26 cellular contexts compared by ENCODE assay signal in the genomic region with DNA sequence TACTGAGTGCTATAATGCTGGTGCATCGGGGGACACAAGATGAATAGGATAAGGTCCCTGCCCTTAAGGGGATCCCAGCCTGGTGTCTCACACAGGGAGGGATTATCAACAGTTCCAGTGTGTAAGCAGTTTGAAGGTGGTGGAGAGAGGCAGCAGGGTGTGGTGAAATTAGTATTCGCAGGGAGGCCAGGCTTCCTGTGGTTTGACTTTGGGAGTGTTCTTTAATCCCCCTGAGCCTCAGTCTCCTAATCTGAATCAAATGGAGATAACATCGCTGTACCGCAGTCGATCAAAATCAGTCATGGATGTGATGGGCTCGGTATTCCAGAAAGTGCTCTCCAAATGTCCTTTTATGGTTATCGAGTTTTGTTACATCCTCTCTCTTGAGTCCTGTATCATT.
DNase-seq lines count a peak whose midpoint lies in the region; ATAC-seq, FAIRE-seq and TF ChIP-seq lines count a peak whose summit lies in the region.
"Had no signal": no experiment of that assay in that cellular context is flagged by ENCODE, and none has a peak within 500 bp of the region (broad histone marks: within the 10 kb centered on the region; RNA-seq: fewer than 3 reads in every experiment).

No MANE protein-coding gene starts in this region.

- no peak for FAIRE-seq in urothelium cell line (lab: Jason Lieb, UNC)

- no peaks in the 10 kb centered on the region for H3K27me3 Mint-ChIP-seq in T-helper 17 cell

- DNase-seq in Jurkat, Clone E6-1 (ENCODE audit: low read depth, low spot score) = peak; percentile 45
- DNase-seq in T-helper 17 cell (no peak), fibroblast of villous mesenchyme (ENCODE audit: low read depth) (peak; percentile 28), gastrocnemius medialis (no peak), urothelium cell line (ENCODE audit: low spot score) (no peak)
- DNase-seq: activated naive CD4-positive, alpha-beta T cell treated with anti-CD3 and anti-CD28 coated beads, Interleukin-2, amount 10 ng/mL, durations not matched to agents 7 days and 5 days; activated T-cell treated with anti-CD3 and anti-CD28 coated beads, Interleukin-2, amount 50 U/mL, for 48 hours; amniotic stem cell; kidney glomerular epithelial cell; lower lobe of right lung; mucosa of descending colon; NCI-H1105; NCI-H1930; right cardiac atrium; SJCRH30; stimulated activated CD4-positive, alpha-beta T cell treated with anti-CD3 and anti-CD28 coated beads, Interleukin-4, amount 100 ng/mL, for 24 hours; T-cell; uterus had no signal

- peaks cover 20 to 44% (median 31%) of the 10 kb centered on the region in 10 experiments for H3K4me1 ChIP-seq in BLaER1 treated with 17β-estradiol and CSF1 and Interleukin-3, amounts not matched to agents 10 nM and 100 nM
- no peaks in the 10 kb centered on the region for H3K4me1 ChIP-seq in gastrocnemius medialis
- H3K4me1 ChIP-seq: breast epithelium, SJCRH30, uterus had no signal

- no peak for TF ChIP-seq CTCF in fibroblast of villous mesenchyme (IDR thresholded peaks at IDR 0.05; ENCODE audit: insufficient read depth, low read depth, low read length)
- no peak for TF ChIP-seq CTCF in gastrocnemius medialis (IDR thresholded peaks at IDR 0.05 in 4 of 5, conservative IDR thresholded peaks at IDR 0.05 in 1 of 5)

- H3K36me3 ChIP-seq in BLaER1 treated with 17β-estradiol and CSF1 and Interleukin-3, amounts not matched to agents 10 nM and 100 nM = no peaks in the 10 kb centered on the region
- H3K36me3 ChIP-seq in gastrocnemius medialis = no peaks in the 10 kb centered on the region
- H3K36me3 ChIP-seq: breast epithelium, lower lobe of right lung, uterus had no signal

- peaks cover 0 to 11% (median 0%) of the 10 kb centered on the region in 11 experiments; a peak in 3 of 22 replicates for H4K20me1 ChIP-seq in BLaER1 treated with 17β-estradiol and CSF1 and Interleukin-3, amounts not matched to agents 10 nM and 100 nM

- TF ChIP-seq POLR2A in gastrocnemius medialis (IDR thresholded peaks at IDR 0.05) = no peak

- peak overlapping the region; percentile 9 for H3K4me3 Mint-ChIP-seq in T-helper 17 cell
- H3K4me3 Mint-ChIP-seq: activated naive CD4-positive, alpha-beta T cell treated with anti-CD3 and anti-CD28 coated beads, Interleukin-2, amount 10 ng/mL, durations not matched to agents 7 days and 5 days; CD14-positive monocyte; stimulated activated memory B cell treated with anti-CD40 and anti-IgM and Interleukin-4, amounts not matched to agents 10 μg/mL and 1 μg/mL and 100 μg/mL, for 72 hours had no signal

- peaks cover 28% of the 10 kb centered on the region for H3K4me1 Mint-ChIP-seq in T-helper 17 cell

- peaks cover 0 to 17% (median 15%) of the 10 kb centered on the region in 11 experiments; a peak in 17 of 22 replicates for H3K9me3 ChIP-seq in BLaER1 treated with 17β-estradiol and CSF1 and Interleukin-3, amounts not matched to agents 10 nM and 100 nM (replicated peaks in 1 of 11)
- H3K9me3 ChIP-seq in T-helper 17 cell (ENCODE audit: control insufficient read depth, low read length, poor library complexity, severe bottlenecking) = no peaks in the 10 kb centered on the region
- H3K9me3 ChIP-seq in gastrocnemius medialis = no peaks in the 10 kb centered on the region
- H3K9me3 ChIP-seq: breast epithelium, lower lobe of right lung, mucosa of descending colon, SJCRH30, uterus had no signal

- peak overlapping the region; percentile 49 for H3K27ac Mint-ChIP-seq in T-helper 17 cell
- H3K27ac Mint-ChIP-seq: activated naive CD4-positive, alpha-beta T cell treated with anti-CD3 and anti-CD28 coated beads, Interleukin-2, amount 10 ng/mL, durations not matched to agents 7 days and 5 days; CD14-positive monocyte; nephron; stimulated activated memory B cell treated with anti-CD40 and anti-IgM and Interleukin-4, amounts not matched to agents 10 μg/mL and 1 μg/mL and 100 μg/mL, for 72 hours; T-cell had no signal

- no peak overlapping the region for H3K27ac ChIP-seq in BLaER1 treated with 17β-estradiol and CSF1 and Interleukin-3, amounts not matched to agents 10 nM and 100 nM
- H3K27ac ChIP-seq in gastrocnemius medialis = no peak overlapping the region
- H3K27ac ChIP-seq: breast epithelium, HL-60, lower lobe of right lung, SJCRH30, uterus had no signal

- no peak overlapping the region for H3K9ac ChIP-seq in BLaER1 treated with 17β-estradiol and CSF1 and Interleukin-3, amounts not matched to agents 10 nM and 100 nM

- intact Hi-C loops in gastrocnemius medialis (cut with DNase I; ENCODE audit: low total_unique reads) = no loop called here

- H3K4me3 ChIP-seq in BLaER1 treated with 17β-estradiol and CSF1 and Interleukin-3, amounts not matched to agents 10 nM and 100 nM = no peak overlapping the region
- no peak overlapping the region for H3K4me3 ChIP-seq in Jurkat, Clone E6-1 (ENCODE audit: low read length)
- no peak overlapping the region for H3K4me3 ChIP-seq in fibroblast of villous mesenchyme (ENCODE audit: low read depth, low read length)
- H3K4me3 ChIP-seq in gastrocnemius medialis = no peak overlapping the region
- H3K4me3 ChIP-seq: breast epithelium, lower lobe of right lung, mucosa of descending colon, SJCRH30, uterus had no signal

- no peak for ATAC-seq in T-helper 17 cell
- ATAC-seq in HG03108 (IDR thresholded peaks at IDR 0.05; ENCODE audit: unreplicated experiment) = no peak
- no peak for ATAC-seq in gastrocnemius medialis
- no peak for ATAC-seq in HG03045 (IDR thresholded peaks at IDR 0.05; ENCODE audit: unreplicated experiment)
- ATAC-seq: lower lobe of right lung; mucosa of descending colon; right cardiac atrium; stimulated activated memory B cell treated with anti-CD40 and anti-IgM and Interleukin-4, amounts not matched to agents 10 μg/mL and 1 μg/mL and 100 μg/mL, for 72 hours; T-cell had no signal

- H3K36me3 Mint-ChIP-seq in T-helper 17 cell (ENCODE audit: low read depth) = no peaks in the 10 kb centered on the region
- H3K36me3 Mint-ChIP-seq: activated naive CD4-positive, alpha-beta T cell treated with anti-CD3 and anti-CD28 coated beads, Interleukin-2, amount 10 ng/mL, durations not matched to agents 7 days and 5 days; stimulated activated memory B cell treated with anti-CD40 and anti-IgM and Interleukin-4, amounts not matched to agents 10 μg/mL and 1 μg/mL and 100 μg/mL, for 72 hours; T-cell had no signal

- peaks cover 28 to 51% (median 39%) of the 10 kb centered on the region in 11 experiments for H3K27me3 ChIP-seq in BLaER1 treated with 17β-estradiol and CSF1 and Interleukin-3, amounts not matched to agents 10 nM and 100 nM
- H3K27me3 ChIP-seq in gastrocnemius medialis = peaks cover 23 to 30% (median 30%) of the 10 kb centered on the region in 3 donors
- H3K27me3 ChIP-seq: SJCRH30, uterus had no signal

- in situ Hi-C loops in gastrocnemius medialis (cut with MboI; ENCODE audit: low sequenced_read_pairs in 4 of 4) = no loop called here

- peak overlapping the region; percentile 38 to 76 (median 66) for H3K4me2 ChIP-seq in BLaER1 treated with 17β-estradiol and CSF1 and Interleukin-3, amounts not matched to agents 10 nM and 100 nM

Comparison
In these comparisons a context has a peak if more than half of its experiments do, and no peak if none do; other contexts are left out.
1. DNase-seq: peak in Jurkat, Clone E6-1 (single experiment) and fibroblast of villous mesenchyme (single experiment); none in T-helper 17 cell (0 of 3), gastrocnemius medialis (0 of 2) and urothelium cell line (single experiment).